In the genomic region with DNA sequence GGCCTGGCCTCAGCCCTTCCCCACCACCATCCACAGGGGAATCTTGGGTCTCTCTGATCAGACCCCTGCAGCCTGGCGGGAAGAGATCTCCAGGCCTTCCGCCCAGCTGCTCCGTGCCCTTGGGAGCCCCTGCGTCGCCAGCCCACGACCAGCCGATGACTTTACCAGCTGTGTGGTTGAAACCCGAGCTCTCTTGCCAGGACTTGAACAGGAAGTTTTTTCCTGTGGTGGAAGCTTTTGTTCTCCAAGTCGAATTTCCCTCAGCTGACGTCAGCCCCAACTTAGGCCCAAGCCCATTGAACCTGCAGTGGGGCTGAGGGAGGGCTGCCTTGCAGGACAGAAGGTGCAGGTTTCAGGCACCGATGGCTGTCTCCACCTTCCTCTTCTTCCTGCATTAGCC, we compare ENCODE assay signal across 13 cellular contexts. TPM values are rescaled to one million over a fixed set of nuclear protein-coding genes. Genes with fewer than 3 reads are reported as not detected.
DNase-seq lines count a peak whose midpoint lies in the region; ATAC-seq and TF ChIP-seq lines count a peak whose summit lies in the region.
"Had no signal": no experiment of that assay in that cellular context is flagged by ENCODE, and none has a peak within 500 bp of the region (broad histone marks: within the 10 kb centered on the region; RNA-seq: fewer than 3 reads in every experiment).

No MANE protein-coding gene starts in this region.

- H2AFZ ChIP-seq in smooth muscle cell (ENCODE audit: low read depth) = no peak overlapping the region

- H3K27ac Mint-ChIP-seq in T-helper 17 cell = no peak overlapping the region
- H3K27ac Mint-ChIP-seq: stimulated activated effector memory CD8-positive, alpha-beta T cell treated with anti-CD3 and anti-CD28 coated beads, Interleukin-12 subunit alpha, Interleukin-12 subunit beta, amount 100 ng/mL, for 72 hours had no signal

- H3K4me3 ChIP-seq in AG09309 (ENCODE audit: control insufficient read depth, low read depth, low read length) = no peak overlapping the region
- H3K4me3 ChIP-seq in kidney epithelial cell (ENCODE audit: low read depth, low read length) = no peak overlapping the region
- no peak overlapping the region for H3K4me3 ChIP-seq in smooth muscle cell

- peaks cover 5% of the 10 kb centered on the region for H3K4me1 ChIP-seq in smooth muscle cell (ENCODE audit: low read depth)

- no peaks in the 10 kb centered on the region for H3K79me2 ChIP-seq in smooth muscle cell (ENCODE audit: low read depth)

- no peaks in the 10 kb centered on the region for H3K27me3 Mint-ChIP-seq in T-helper 17 cell

- H3K36me3 Mint-ChIP-seq in T-helper 17 cell (ENCODE audit: low read depth) = no peaks in the 10 kb centered on the region
- H3K36me3 Mint-ChIP-seq: stimulated activated effector memory CD8-positive, alpha-beta T cell treated with anti-CD3 and anti-CD28 coated beads, Interleukin-12 subunit alpha, Interleukin-12 subunit beta, amount 100 ng/mL, for 72 hours had no signal

- H3K36me3 ChIP-seq in kidney epithelial cell (ENCODE audit: control insufficient read depth, insufficient read depth, low read length) (no peaks in the 10 kb centered on the region), smooth muscle cell (ENCODE audit: low read depth) (no peaks in the 10 kb centered on the region)

- DNase-seq in AG09309 (ENCODE audit: low read depth) = peak; percentile 29
- peak; percentile 95 for DNase-seq in LHCN-M2 (ENCODE audit: low read depth)
- peak; percentile 98 for DNase-seq in dermis blood vessel endothelial cell
- peak; percentile 74 for DNase-seq in kidney epithelial cell (ENCODE audit: low read depth)
- DNase-seq in smooth muscle cell (lab: John Stamatoyannopoulos, UW; ENCODE audit: unreplicated experiment) = no peak
- no peak for DNase-seq in RWPE1 (ENCODE audit: low spot score)
- DNase-seq in T-helper 17 cell = no peak
- DNase-seq: activated CD8-positive, alpha-beta memory T cell treated with anti-CD3 and anti-CD28 coated beads, Interleukin-2, amount 50 U/mL, for 4 hours; C1 segment of cervical spinal cord; kidney glomerular epithelial cell; NCI-H187 treated with DMSO at 0.1 percent for 48 hours had no signal

- POLR2A ChIA-PET in RWPE1 (lab: Yijun Ruan, JAX; ENCODE audit: low non-redundant PET) = no interaction called here

- H3K4me3 Mint-ChIP-seq in T-helper 17 cell = no peak overlapping the region
- H3K4me3 Mint-ChIP-seq: stimulated activated effector memory CD8-positive, alpha-beta T cell treated with anti-CD3 and anti-CD28 coated beads, Interleukin-12 subunit alpha, Interleukin-12 subunit beta, amount 100 ng/mL, for 72 hours had no signal

- ATAC-seq in T-helper 17 cell (no peak), HG03196 (IDR thresholded peaks at IDR 0.05; ENCODE audit: unreplicated experiment) (no peak)
- ATAC-seq: stimulated activated effector memory CD8-positive, alpha-beta T cell treated with anti-CD3 and anti-CD28 coated beads, Interleukin-12 subunit alpha, Interleukin-12 subunit beta, amount 100 ng/mL, for 72 hours had no signal

- H3K27me3 ChIP-seq in kidney epithelial cell (ENCODE audit: control insufficient read depth, insufficient read depth, low read length) = no peaks in the 10 kb centered on the region
- H3K27me3 ChIP-seq in smooth muscle cell (ENCODE audit: low read depth) = no peaks in the 10 kb centered on the region

- no peak overlapping the region for H3K27ac ChIP-seq in smooth muscle cell (ENCODE audit: low read depth)
- H3K27ac ChIP-seq in RWPE1 = no peak overlapping the region

- H3K4me2 ChIP-seq in smooth muscle cell = no peak overlapping the region

- H4K20me1 ChIP-seq in smooth muscle cell (ENCODE audit: low read depth) = no peaks in the 10 kb centered on the region

- H3F3A ChIP-seq in smooth muscle cell (ENCODE audit: low read depth) = peaks cover 6% of the 10 kb centered on the region

- no peak overlapping the region for H3K9ac ChIP-seq in smooth muscle cell (ENCODE audit: low read depth)

- peaks cover 5% of the 10 kb centered on the region for H3K4me1 Mint-ChIP-seq in T-helper 17 cell

- CTCF ChIA-PET in RWPE1 (lab: Yijun Ruan, JAX) = interaction anchor here (0.6 kb wide), 1 partner anchor 1341 kb away, joined by 4 read pairs; no protein-coding TSS in a partner anchor

- no peak for TF ChIP-seq CTCF in AG09309 (IDR thresholded peaks at IDR 0.05; ENCODE audit: control insufficient read depth, insufficient read depth, low read depth, low read length, missing control alignments)
- no peak for TF ChIP-seq CTCF in kidney epithelial cell (IDR thresholded peaks at IDR 0.05; ENCODE audit: insufficient read depth, low read length, poor library complexity, severe bottlenecking)
- no peak for TF ChIP-seq CTCF in smooth muscle cell (IDR thresholded peaks at IDR 0.05; ENCODE audit: borderline replicate concordance, insufficient read depth, poor library complexity, severe bottlenecking)
- no peak for TF ChIP-seq CTCF in RWPE1 (conservative IDR thresholded peaks at IDR 0.05; ENCODE audit: low read depth)

- H3K9me3 ChIP-seq in smooth muscle cell (replicated peaks; ENCODE audit: low read depth) = no peaks in the 10 kb centered on the region
- no peaks in the 10 kb centered on the region for H3K9me3 ChIP-seq in T-helper 17 cell (ENCODE audit: control insufficient read depth, low read length, poor library complexity, severe bottlenecking)

- 45% methylated on average over 11 of the region's 11 CpGs for WGBS in smooth muscle cell (ENCODE audit: low lambda C conversion rate)

RNA-seq across cellular contexts. Expression of gene SMAD3, which starts 51.7 kb away (rescaled TPM):
- total RNA-seq in LHCN-M2 (2014; rRNA removed) = 18.2 and 35.4 TPM in 2 replicates
- polyA plus RNA-seq in LHCN-M2 (2012) = 43.2 TPM
- total RNA-seq in dermis blood vessel endothelial cell = 16.5 and 29.9 TPM in 2 replicates
- total RNA-seq in kidney epithelial cell = 31.0 and 34.8 TPM in 2 replicates
- total RNA-seq in smooth muscle cell = 21.9 and 25.9 TPM in 2 replicates
- polyA plus RNA-seq in smooth muscle cell = 20.2 and 27.7 TPM in 2 replicates
- total RNA-seq in T-helper 17 cell = 10 to 100 TPM; 79.8 to 82.9 TPM

Comparison
In these comparisons a context has a peak if more than half of its experiments do, and no peak if none do; other contexts are left out.
1. DNase-seq: peak in AG09309 (single experiment), LHCN-M2 (single experiment), dermis blood vessel endothelial cell (single experiment) and kidney epithelial cell (single experiment); none in smooth muscle cell (single experiment), RWPE1 (single experiment) and T-helper 17 cell (0 of 3).